In the genomic region with DNA sequence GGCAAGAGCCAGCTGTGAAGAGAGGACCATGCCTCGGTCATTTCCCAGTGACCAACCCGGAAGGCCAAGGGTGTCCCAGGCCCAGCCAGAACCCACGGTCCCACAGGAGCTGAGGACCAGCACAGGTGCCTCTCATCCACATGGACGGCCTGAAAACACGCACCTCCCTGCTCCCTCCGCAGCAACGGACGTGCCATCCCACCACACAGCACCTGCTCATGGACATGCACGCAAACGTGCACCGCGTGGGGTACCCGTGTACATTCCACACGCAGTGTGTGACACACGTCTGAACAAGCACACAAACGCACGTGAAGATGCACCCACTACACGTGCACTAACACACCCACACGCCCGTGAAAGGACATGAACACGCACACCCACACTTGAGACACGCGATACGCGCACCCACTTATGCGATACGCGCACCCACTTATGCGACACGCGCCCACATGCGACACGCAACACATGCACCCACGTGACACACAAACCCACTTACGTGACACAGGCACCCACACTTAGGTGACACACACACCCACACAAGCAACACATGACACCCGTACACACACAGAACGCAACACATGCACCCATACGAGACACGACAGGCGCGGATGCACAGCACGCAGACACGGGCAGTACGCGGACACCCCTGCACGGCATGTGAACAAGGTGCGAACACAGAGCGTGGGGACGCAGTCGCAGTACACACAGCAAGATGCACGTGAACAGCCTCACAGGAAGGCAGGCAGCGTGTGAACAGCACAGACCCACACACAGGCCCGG, we compare ENCODE assay signal across 1 cellular context.
TF ChIP-seq lines count a peak whose summit lies in the region.

No MANE protein-coding gene starts in this region.

TF ChIP-seq in WTC11, 78 proteins besides CTCF, POLR2A, EP300 and RAD21:
- TF ChIP-seq, protein P1, sequence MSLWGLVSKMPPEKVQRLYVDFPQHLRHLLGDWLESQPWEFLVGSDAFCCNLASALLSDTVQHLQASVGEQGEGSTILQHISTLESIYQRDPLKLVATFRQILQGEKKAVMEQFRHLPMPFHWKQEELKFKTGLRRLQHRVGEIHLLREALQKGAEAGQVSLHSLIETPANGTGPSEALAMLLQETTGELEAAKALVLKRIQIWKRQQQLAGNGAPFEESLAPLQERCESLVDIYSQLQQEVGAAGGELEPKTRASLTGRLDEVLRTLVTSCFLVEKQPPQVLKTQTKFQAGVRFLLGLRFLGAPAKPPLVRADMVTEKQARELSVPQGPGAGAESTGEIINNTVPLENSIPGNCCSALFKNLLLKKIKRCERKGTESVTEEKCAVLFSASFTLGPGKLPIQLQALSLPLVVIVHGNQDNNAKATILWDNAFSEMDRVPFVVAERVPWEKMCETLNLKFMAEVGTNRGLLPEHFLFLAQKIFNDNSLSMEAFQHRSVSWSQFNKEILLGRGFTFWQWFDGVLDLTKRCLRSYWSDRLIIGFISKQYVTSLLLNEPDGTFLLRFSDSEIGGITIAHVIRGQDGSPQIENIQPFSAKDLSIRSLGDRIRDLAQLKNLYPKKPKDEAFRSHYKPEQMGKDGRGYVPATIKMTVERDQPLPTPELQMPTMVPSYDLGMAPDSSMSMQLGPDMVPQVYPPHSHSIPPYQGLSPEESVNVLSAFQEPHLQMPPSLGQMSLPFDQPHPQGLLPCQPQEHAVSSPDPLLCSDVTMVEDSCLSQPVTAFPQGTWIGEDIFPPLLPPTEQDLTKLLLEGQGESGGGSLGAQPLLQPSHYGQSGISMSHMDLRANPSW (CRISPR knock-in tag; conservative IDR thresholded peaks at IDR 0.05; ENCODE audit: low read depth) = no peak
TF ChIP-seq in WTC11: peak in this region for 0.
